In the genomic region with DNA sequence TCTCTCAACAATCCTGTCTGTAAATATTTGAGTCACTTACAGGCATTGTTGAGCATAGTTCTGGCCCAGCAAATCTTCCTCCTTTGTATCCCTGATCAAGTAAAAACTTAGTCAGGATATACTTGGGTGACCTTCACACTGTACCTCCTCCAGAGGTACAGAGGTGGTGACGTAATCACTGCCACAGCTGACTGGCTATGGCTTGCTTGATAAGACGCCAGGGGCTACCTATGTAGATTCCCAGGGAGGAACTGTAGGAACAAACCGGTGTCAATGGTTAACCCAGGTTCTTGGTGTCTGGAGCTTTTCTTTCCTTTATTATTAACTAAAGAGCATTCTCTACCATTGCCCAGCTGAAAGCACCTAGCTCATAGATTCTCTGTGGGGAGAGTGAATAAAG, we compare ENCODE assay signal across 15 cellular contexts. TPM values are rescaled to one million over a fixed set of nuclear protein-coding genes. Genes with fewer than 3 reads are reported as not detected.
A peak's percentile ranks its signal among the peaks of the same experiment; 100 is the strongest.
DNase-seq lines count a peak whose midpoint lies in the region; ATAC-seq, FAIRE-seq and TF ChIP-seq lines count a peak whose summit lies in the region.
"Had no signal": no experiment of that assay in that cellular context is flagged by ENCODE, and none has a peak within 500 bp of the region (broad histone marks: within the 10 kb centered on the region; RNA-seq: fewer than 3 reads in every experiment).

A gene (plus strand): TSS at position 235 of the 400 bp plus-strand sequence. CDS start 56,863 bp downstream, outside the sequence.

- TF ChIP-seq CTCF in thyroid gland (IDR thresholded peaks at IDR 0.05), result no peak

- H3K36me3 ChIP-seq in thyroid gland, result no peaks in the 10 kb centered on the region

- no peaks in the 10 kb centered on the region for H3K4me1 Mint-ChIP-seq in stimulated activated memory B cell treated with anti-CD40 and anti-IgM and Interleukin-4, amounts not matched to agents 10 μg/mL and 1 μg/mL and 100 μg/mL, for 72 hours

- H3K36me3 Mint-ChIP-seq in stimulated activated memory B cell treated with anti-CD40 and anti-IgM and Interleukin-4, amounts not matched to agents 10 μg/mL and 1 μg/mL and 100 μg/mL, for 72 hours, result no peaks in the 10 kb centered on the region

- H3K4me3 Mint-ChIP-seq in stimulated activated memory B cell treated with anti-CD40 and anti-IgM and Interleukin-4, amounts not matched to agents 10 μg/mL and 1 μg/mL and 100 μg/mL, for 72 hours, result no peak within 1 kb of the TSS

- no peaks in the 10 kb centered on the region for H3K27me3 ChIP-seq in thyroid gland

- H3K27ac ChIP-seq in thyroid gland, result peak within 1 kb of the TSS; percentile 84 to 94 (median 92)
- H3K27ac ChIP-seq: RWPE1 had no signal

- H3K9me3 Mint-ChIP-seq in stimulated activated memory B cell treated with anti-CD40 and anti-IgM and Interleukin-4, amounts not matched to agents 10 μg/mL and 1 μg/mL and 100 μg/mL, for 72 hours, result no peaks in the 10 kb centered on the region

- WGBS in thyroid gland, 2 donors, result 30 to 35% methylated on average over 3 of the region's 3 CpGs

- peak; percentile 100 for FAIRE-seq in RCC 7860 (lab: Jason Lieb, UNC)

- no peaks in the 10 kb centered on the region for H3K9me3 ChIP-seq in thyroid gland

- H3K27me3 Mint-ChIP-seq in stimulated activated memory B cell treated with anti-CD40 and anti-IgM and Interleukin-4, amounts not matched to agents 10 μg/mL and 1 μg/mL and 100 μg/mL, for 72 hours, result no peaks in the 10 kb centered on the region

- TF ChIP-seq POLR2A in thyroid gland (IDR thresholded peaks at IDR 0.05), result peak; percentile 41 to 94

- H3K27ac Mint-ChIP-seq in stimulated activated memory B cell treated with anti-CD40 and anti-IgM and Interleukin-4, amounts not matched to agents 10 μg/mL and 1 μg/mL and 100 μg/mL, for 72 hours, result no peak within 1 kb of the TSS

- peak; percentile 82 for DNase-seq in HK-2 (ENCODE audit: unreplicated experiment)
- peak; percentile 99 for DNase-seq in RCC 7860 (ENCODE audit: low spot score)
- peak; percentile 98 for DNase-seq in kidney glomerular epithelial cell (lab: John Stamatoyannopoulos, UW)
- peak; percentile 80 to 86 for DNase-seq in thyroid gland
- no peak for DNase-seq in germinal center (ENCODE audit: low spot score)
- DNase-seq in NCI-H1105 treated with DMSO at 0.1 percent for 48 hours (lab: John Stamatoyannopoulos, UW), result no peak
- DNase-seq: activated CD4-positive, CD25-positive, alpha-beta regulatory T cell treated with anti-CD3 and anti-CD28 coated beads, Interleukin-2, amount 50 U/mL, for 72 hours; activated CD8-positive, alpha-beta memory T cell treated with anti-CD3 and anti-CD28 coated beads, Interleukin-2, amount 50 U/mL, for 48 hours; activated naive CD4-positive, alpha-beta T cell treated with anti-CD3 and anti-CD28 coated beads, Interleukin-2, amount 50 U/mL, for 16 hours; effector memory CD4-positive, alpha-beta T cell; NCI-H526 had no signal

- intact Hi-C loops in thyroid gland (cut with DNase I), result no loop called here

- peaks cover 41 to 46% of the 10 kb centered on the region in 2 donors for H3K4me1 ChIP-seq in thyroid gland

- no peak for ATAC-seq in stimulated activated memory B cell treated with anti-CD40 and anti-IgM and Interleukin-4, amounts not matched to agents 10 μg/mL and 1 μg/mL and 100 μg/mL, for 72 hours

- peak within 1 kb of the TSS in 2 of 3 donors; percentile 33 to 70 for H3K4me3 ChIP-seq in thyroid gland (replicated peaks in 1 of 3)

RNA-seq across cellular contexts. Expression of the gene that starts here (rescaled TPM):
- 100 to 1,000 TPM; 296 to 403 (median 324) TPM for total RNA-seq in thyroid gland
- total RNA-seq: fibroblast of villous mesenchyme; T-helper 1 cell treated with Interleukin-12 subunit alpha and Interleukin-12 subunit beta and Interleukin-4 antibody, amounts not matched to agents 30 ng/mL and 1 ng/mL, for 36 hours had no signal

Comparison
In these comparisons a context has a peak if more than half of its experiments do, and no peak if none do; other contexts are left out.
1. DNase-seq: peak in HK-2 (single experiment), RCC 7860 (single experiment), kidney glomerular epithelial cell (single experiment) and thyroid gland (2 of 2); none in germinal center (single experiment) and NCI-H1105 treated with DMSO at 0.1 percent for 48 hours (single experiment).